In the genomic region with DNA sequence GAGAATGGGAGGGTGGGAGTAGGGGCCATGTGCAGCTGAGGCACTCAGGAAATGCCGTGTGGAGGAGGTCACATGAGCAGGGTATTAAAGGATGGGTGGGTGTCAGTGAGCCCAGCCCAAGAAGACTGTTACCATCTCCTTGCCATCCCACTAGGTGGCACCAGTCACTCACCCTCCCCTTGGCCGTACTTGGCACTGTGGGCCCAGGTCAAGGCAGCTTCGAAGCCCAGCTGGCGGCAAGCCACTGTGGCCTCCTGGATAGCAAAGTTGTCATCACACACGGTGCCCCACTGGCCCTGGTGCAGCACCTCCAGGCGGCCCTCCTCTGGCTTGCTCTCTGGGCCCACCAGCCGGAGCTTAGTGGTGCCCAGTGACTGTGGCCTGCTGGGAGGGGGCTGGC, we compare ENCODE assay signal across 8 cellular contexts. TPM values are rescaled to one million over a fixed set of nuclear protein-coding genes. Genes with fewer than 3 reads are reported as not detected.
DNase-seq lines count a peak whose midpoint lies in the region; ATAC-seq and TF ChIP-seq lines count a peak whose summit lies in the region.

No MANE protein-coding gene starts in this region.

- H3K36me3 Mint-ChIP-seq in stimulated activated memory B cell treated with anti-CD40 and anti-IgM and Interleukin-4, amounts not matched to agents 10 μg/mL and 1 μg/mL and 100 μg/mL, for 72 hours, result peaks cover 8% of the 10 kb centered on the region

- no peak overlapping the region for H3K4me3 Mint-ChIP-seq in stimulated activated memory B cell treated with anti-CD40 and anti-IgM and Interleukin-4, amounts not matched to agents 10 μg/mL and 1 μg/mL and 100 μg/mL, for 72 hours

- TF ChIP-seq CTCF in GM12864 (IDR thresholded peaks at IDR 0.05; ENCODE audit: low read depth, low read length, missing control alignments), result peak; percentile 56
- TF ChIP-seq CTCF in OCI-LY1 (IDR thresholded peaks at IDR 0.05; ENCODE audit: low read length), result peak; percentile 29
- peak; percentile 59 for TF ChIP-seq CTCF in epithelial cell of esophagus (IDR thresholded peaks at IDR 0.05; ENCODE audit: insufficient read depth, low read depth, low read length, missing control alignments)
- peak; percentile 56 for TF ChIP-seq CTCF in osteoblast (IDR thresholded peaks at IDR 0.05; ENCODE audit: extremely low read depth, low read depth, low read length)

- no peak overlapping the region for H3K27ac ChIP-seq in OCI-LY1 (ENCODE audit: low read depth, low read length, poor library complexity, severe bottlenecking)
- no peak overlapping the region for H3K27ac ChIP-seq in osteoblast (ENCODE audit: low read depth, low read length)

- H3K9me2 ChIP-seq in OCI-LY1 (ENCODE audit: low read depth, low read length), result no peaks in the 10 kb centered on the region

- H3K4me2 ChIP-seq in OCI-LY1 (ENCODE audit: low read length), result no peak overlapping the region
- H3K4me2 ChIP-seq in osteoblast (ENCODE audit: insufficient read depth, low read length), result no peak overlapping the region

- no peaks in the 10 kb centered on the region for H3K36me3 ChIP-seq in OCI-LY1 (ENCODE audit: insufficient read depth, low read length)
- peaks cover 40% of the 10 kb centered on the region for H3K36me3 ChIP-seq in osteoblast (ENCODE audit: insufficient read depth, low read length)

- no peak overlapping the region for H3K9ac ChIP-seq in OCI-LY1 (ENCODE audit: low read length)

- H2AFZ ChIP-seq in OCI-LY1 (ENCODE audit: low read length) (no peak overlapping the region), osteoblast (ENCODE audit: low read length) (no peak overlapping the region)

- H3K4me1 ChIP-seq in OCI-LY1 (ENCODE audit: insufficient read depth, low read length, severe bottlenecking), result no peaks in the 10 kb centered on the region
- peaks cover 10% of the 10 kb centered on the region for H3K4me1 ChIP-seq in osteoblast (ENCODE audit: insufficient read depth, low read length)

- H3K9me3 Mint-ChIP-seq in stimulated activated memory B cell treated with anti-CD40 and anti-IgM and Interleukin-4, amounts not matched to agents 10 μg/mL and 1 μg/mL and 100 μg/mL, for 72 hours, result no peaks in the 10 kb centered on the region

- no peak overlapping the region for H3K27ac Mint-ChIP-seq in stimulated activated memory B cell treated with anti-CD40 and anti-IgM and Interleukin-4, amounts not matched to agents 10 μg/mL and 1 μg/mL and 100 μg/mL, for 72 hours

- H3K4me1 Mint-ChIP-seq in stimulated activated memory B cell treated with anti-CD40 and anti-IgM and Interleukin-4, amounts not matched to agents 10 μg/mL and 1 μg/mL and 100 μg/mL, for 72 hours, result no peaks in the 10 kb centered on the region

- H3K9me3 ChIP-seq in OCI-LY1 (ENCODE audit: low read length), result no peaks in the 10 kb centered on the region
- H3K9me3 ChIP-seq in osteoblast (ENCODE audit: low read depth, low read length), result no peaks in the 10 kb centered on the region

- H3K4me3 ChIP-seq in GM12864 (ENCODE audit: low read depth, low read length) (no peak overlapping the region), OCI-LY1 (ENCODE audit: low read depth, low read length, poor library complexity, severe bottlenecking) (no peak overlapping the region), epithelial cell of esophagus (ENCODE audit: low read length) (no peak overlapping the region), osteoblast (ENCODE audit: insufficient read depth, low read length) (no peak overlapping the region)

- no peaks in the 10 kb centered on the region for H3K27me3 ChIP-seq in OCI-LY1 (ENCODE audit: insufficient read depth, low read length)
- H3K27me3 ChIP-seq in osteoblast (ENCODE audit: insufficient read depth, low read length), result no peaks in the 10 kb centered on the region

- H4K20me1 ChIP-seq in OCI-LY1 (ENCODE audit: insufficient read depth, low read length) (no peaks in the 10 kb centered on the region), osteoblast (ENCODE audit: insufficient read depth, low read length) (peaks cover 12% of the 10 kb centered on the region)

- H3F3A ChIP-seq in OCI-LY1 (ENCODE audit: insufficient read depth, low read length), result no peaks in the 10 kb centered on the region

- ATAC-seq in HG03378 (IDR thresholded peaks at IDR 0.05; ENCODE audit: unreplicated experiment), result no peak
- no peak for ATAC-seq in stimulated activated memory B cell treated with anti-CD40 and anti-IgM and Interleukin-4, amounts not matched to agents 10 μg/mL and 1 μg/mL and 100 μg/mL, for 72 hours
- ATAC-seq in HG03571 (IDR thresholded peaks at IDR 0.05; ENCODE audit: unreplicated experiment), result no peak

- DNase-seq in 8988T (peak; percentile 58), GM12864 (ENCODE audit: low read depth) (no peak), epithelial cell of esophagus (ENCODE audit: low read depth) (peak; percentile 56), osteoblast (ENCODE audit: insufficient read length, low spot score, missing footprints) (peak; percentile 95)

- peaks cover 19% of the 10 kb centered on the region for H3K27me3 Mint-ChIP-seq in stimulated activated memory B cell treated with anti-CD40 and anti-IgM and Interleukin-4, amounts not matched to agents 10 μg/mL and 1 μg/mL and 100 μg/mL, for 72 hours

- no peaks in the 10 kb centered on the region for H3K79me2 ChIP-seq in OCI-LY1 (ENCODE audit: insufficient read depth, low read length)
- peaks cover 5% of the 10 kb centered on the region for H3K79me2 ChIP-seq in osteoblast (ENCODE audit: insufficient read depth, low read length)

RNA-seq across cellular contexts. Expression of a gene that starts 5.4 kb away (rescaled TPM):
- total RNA-seq in osteoblast, result 28.6 and 36.6 TPM in 2 replicates
